Comparison of ENCODE assay signal across 12 cellular contexts in genomic region chr10:34537629-34538231, GRCh38.
DNase-seq lines count a peak whose midpoint lies in the region; ATAC-seq and TF ChIP-seq lines count a peak whose summit lies in the region.
"Had no signal": no experiment of that assay in that cellular context is flagged by ENCODE, and none has a peak within 500 bp of the region (broad histone marks: within the 10 kb centered on the region; RNA-seq: fewer than 3 reads in every experiment).

No MANE protein-coding gene starts in this region.

- peaks cover 23% of the 10 kb centered on the region for H3K4me1 ChIP-seq in OCI-LY3 (ENCODE audit: low read length)
- peaks cover 7 to 28% of the 10 kb centered on the region in 2 donors for H3K4me1 ChIP-seq in gastrocnemius medialis

- H3K79me2 ChIP-seq in OCI-LY3 (ENCODE audit: low read length): no peaks in the 10 kb centered on the region

- H3K4me1 Mint-ChIP-seq in type B pancreatic cell (ENCODE audit: unreplicated experiment): peaks cover 12% of the 10 kb centered on the region
- H3K4me1 Mint-ChIP-seq in activated CD4-positive, alpha-beta memory T cell treated with anti-CD3 and anti-CD28 coated beads, Interleukin-2, amount 10 ng/mL, durations not matched to agents 7 days and 5 days: peaks cover 17% of the 10 kb centered on the region

- DNase-seq in NOMO-1 treated with DMSO at 0.1 percent for 48 hours (lab: John Stamatoyannopoulos, UW; ENCODE audit: unreplicated experiment) (peak; percentile 54), NOMO-1 treated with dmso at 0.1 percent for 144 hours (lab: John Stamatoyannopoulos, UW; ENCODE audit: unreplicated experiment) (no peak), type B pancreatic cell (ENCODE audit: extremely low spot score, unreplicated experiment) (no peak), gastrocnemius medialis (no peak)
- no peak for DNase-seq in activated CD4-positive, alpha-beta T cell treated with anti-CD3 and anti-CD28 coated beads for 1 hour
- DNase-seq in activated CD4-positive, alpha-beta memory T cell treated with anti-CD3 and anti-CD28 coated beads, Interleukin-2, amount 10 ng/mL, durations not matched to agents 7 days and 5 days: no peak
- DNase-seq: NCI-H774, right cardiac atrium had no signal

- intact Hi-C loops in gastrocnemius medialis (cut with DNase I; ENCODE audit: low total_unique reads): loop anchor here (5.0 kb wide), 1 partner anchor 100 kb away; no protein-coding TSS in a partner anchor

- H3K4me2 ChIP-seq in OCI-LY3 (ENCODE audit: low read length): peak overlapping the region; percentile 82; the same call in 1 of the 2 replicates

- peak overlapping the region; percentile 44 for H3K4me3 Mint-ChIP-seq in type B pancreatic cell
- no peak overlapping the region for H3K4me3 Mint-ChIP-seq in activated CD4-positive, alpha-beta memory T cell treated with anti-CD3 and anti-CD28 coated beads, Interleukin-2, amount 10 ng/mL, durations not matched to agents 7 days and 5 days

- no peaks in the 10 kb centered on the region for H3K9me3 Mint-ChIP-seq in type B pancreatic cell
- no peaks in the 10 kb centered on the region for H3K9me3 Mint-ChIP-seq in activated CD4-positive, alpha-beta memory T cell treated with anti-CD3 and anti-CD28 coated beads, Interleukin-2, amount 10 ng/mL, durations not matched to agents 7 days and 5 days

- no peak for TF ChIP-seq POLR2A in gastrocnemius medialis (IDR thresholded peaks at IDR 0.05)

- no peak overlapping the region for H3K9ac ChIP-seq in OCI-LY3 (ENCODE audit: low read length)

- no peaks in the 10 kb centered on the region for H3K27me3 ChIP-seq in OCI-LY3 (ENCODE audit: low read depth, low read length)
- H3K27me3 ChIP-seq in gastrocnemius medialis: no peaks in the 10 kb centered on the region
- H3K27me3 ChIP-seq: cardiac muscle cell had no signal

- POLR2A ChIA-PET in activated CD4-positive, alpha-beta memory T cell treated with anti-CD3 and anti-CD28 coated beads, Interleukin-2, amount 10 ng/mL, durations not matched to agents 7 days and 5 days (lab: Charles Lee): no interaction called here

- peak overlapping the region; percentile 85 for H3K27ac Mint-ChIP-seq in type B pancreatic cell
- H3K27ac Mint-ChIP-seq in activated CD4-positive, alpha-beta memory T cell treated with anti-CD3 and anti-CD28 coated beads, Interleukin-2, amount 10 ng/mL, durations not matched to agents 7 days and 5 days: no peak overlapping the region

- H2AFZ ChIP-seq in OCI-LY3 (ENCODE audit: low read depth, low read length): no peak overlapping the region

- H3K9me3 ChIP-seq in OCI-LY3 (ENCODE audit: insufficient read depth, low read length): no peaks in the 10 kb centered on the region
- no peaks in the 10 kb centered on the region for H3K9me3 ChIP-seq in gastrocnemius medialis

- H3K27me3 Mint-ChIP-seq in type B pancreatic cell: no peaks in the 10 kb centered on the region
- peaks cover 1% of the 10 kb centered on the region for H3K27me3 Mint-ChIP-seq in activated CD4-positive, alpha-beta memory T cell treated with anti-CD3 and anti-CD28 coated beads, Interleukin-2, amount 10 ng/mL, durations not matched to agents 7 days and 5 days

- H3K36me3 ChIP-seq in OCI-LY3 (replicated peaks; ENCODE audit: low read depth, low read length) (no peaks in the 10 kb centered on the region), gastrocnemius medialis (no peaks in the 10 kb centered on the region)
- H3K36me3 ChIP-seq: cardiac muscle cell had no signal

- no peaks in the 10 kb centered on the region for H3K36me3 Mint-ChIP-seq in type B pancreatic cell
- no peaks in the 10 kb centered on the region for H3K36me3 Mint-ChIP-seq in activated CD4-positive, alpha-beta memory T cell treated with anti-CD3 and anti-CD28 coated beads, Interleukin-2, amount 10 ng/mL, durations not matched to agents 7 days and 5 days (ENCODE audit: low read depth)

- H4K20me1 ChIP-seq in OCI-LY3 (ENCODE audit: insufficient read depth, low read length): no peaks in the 10 kb centered on the region

- H3K4me3 ChIP-seq in OCI-LY3 (ENCODE audit: low read length): no peak overlapping the region
- peak overlapping the region in 2 of 4 donors; percentile 14 to 23 for H3K4me3 ChIP-seq in gastrocnemius medialis
- H3K4me3 ChIP-seq: cardiac muscle cell had no signal

- CTCF ChIA-PET in activated CD4-positive, alpha-beta memory T cell treated with anti-CD3 and anti-CD28 coated beads, Interleukin-2, amount 10 ng/mL, durations not matched to agents 7 days and 5 days (lab: Charles Lee): no interaction called here

- no peak for TF ChIP-seq CTCF in OCI-LY3 (IDR thresholded peaks at IDR 0.05; ENCODE audit: low read depth, low read length)
- TF ChIP-seq CTCF in type B pancreatic cell (conservative IDR thresholded peaks at IDR 0.05): no peak
- TF ChIP-seq CTCF in gastrocnemius medialis (IDR thresholded peaks at IDR 0.05 in 4 of 5, conservative IDR thresholded peaks at IDR 0.05 in 1 of 5): no peak

- ATAC-seq in HG02840 (IDR thresholded peaks at IDR 0.05; ENCODE audit: low FRiP score, unreplicated experiment) (peak; percentile 64), gastrocnemius medialis (no peak)
- ATAC-seq: HCT116 had no signal

- in situ Hi-C loops in gastrocnemius medialis (cut with MboI; ENCODE audit: low sequenced_read_pairs in 4 of 4): no loop called here

- no peak overlapping the region for H3K27ac ChIP-seq in OCI-LY3 (ENCODE audit: low read length)
- H3K27ac ChIP-seq in gastrocnemius medialis: no peak overlapping the region
